Comparison of ENCODE assay signal across 10 cellular contexts in the genomic region with DNA sequence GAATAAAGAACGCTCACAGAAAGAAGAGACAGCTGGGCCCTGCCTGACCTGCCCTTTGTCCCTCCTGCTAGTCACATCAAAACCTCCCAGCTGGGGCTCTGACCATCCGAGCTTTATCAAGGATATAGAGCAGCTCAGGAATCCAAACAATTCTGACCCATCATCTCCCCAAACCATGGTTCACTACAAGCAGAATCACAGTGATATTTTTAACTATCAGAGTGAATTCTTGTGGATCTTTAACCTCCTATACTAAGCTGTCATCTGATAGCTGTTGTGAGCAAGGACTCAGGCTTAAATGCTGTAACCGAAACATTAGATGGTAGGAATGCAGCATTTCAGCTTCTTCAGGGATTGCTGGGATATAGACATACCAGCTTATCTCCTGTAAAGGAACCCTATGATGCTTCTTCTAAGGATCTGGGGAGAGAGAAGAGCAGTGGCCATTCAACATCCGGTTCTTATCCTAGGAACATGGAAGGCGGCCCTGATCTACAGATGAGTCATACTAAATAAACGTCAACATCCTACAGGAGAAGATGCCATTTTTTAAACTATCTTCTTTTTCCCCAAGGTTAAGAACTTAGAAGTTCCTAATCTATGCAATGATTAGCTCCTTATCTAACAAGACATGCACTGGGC.
DNase-seq lines count a peak whose midpoint lies in the region; ATAC-seq and TF ChIP-seq lines count a peak whose summit lies in the region.
"Had no signal": no experiment of that assay in that cellular context is flagged by ENCODE, and none has a peak within 500 bp of the region (broad histone marks: within the 10 kb centered on the region; RNA-seq: fewer than 3 reads in every experiment).

No MANE protein-coding gene starts in this region.

- H3K4me1 ChIP-seq in colonic mucosa (no peaks in the 10 kb centered on the region), upper lobe of right lung (peaks cover 9% of the 10 kb centered on the region)

- H3K27me3 ChIP-seq in colonic mucosa, result no peaks in the 10 kb centered on the region
- H3K27me3 ChIP-seq in upper lobe of right lung, result no peaks in the 10 kb centered on the region

- H3K9ac ChIP-seq in colonic mucosa (ENCODE audit: low read depth in 2 of 2, low read length in 2 of 2), result peak overlapping the region in 1 of 2 donors; percentile 12

- intact Hi-C loops in colonic mucosa (cut with DNase I) (no loop called here), upper lobe of right lung (cut with DNase I) (no loop called here)

- no peaks in the 10 kb centered on the region for H3K36me3 ChIP-seq in colonic mucosa
- no peaks in the 10 kb centered on the region for H3K36me3 ChIP-seq in upper lobe of right lung

- DNase-seq in NCI-H146 (lab: John Stamatoyannopoulos, UW) (peak; percentile 18), NCI-H146 treated with DMSO at 0.1 percent for 48 hours (lab: John Stamatoyannopoulos, UW; ENCODE audit: unreplicated experiment) (no peak), colonic mucosa (no peak), left lobe of liver (ENCODE audit: low spot score) (peak; percentile 4), upper lobe of right lung (no peak), GDM1 (lab: John Stamatoyannopoulos, UW) (no peak)
- DNase-seq: NCI-H2227 treated with DMSO at 0.1 percent for 48 hours had no signal

- H3K9me3 ChIP-seq in colonic mucosa (no peaks in the 10 kb centered on the region), upper lobe of right lung (no peaks in the 10 kb centered on the region)

- TF ChIP-seq CTCF in colonic mucosa (IDR thresholded peaks at IDR 0.05), result no peak
- no peak for TF ChIP-seq CTCF in upper lobe of right lung (IDR thresholded peaks at IDR 0.05)

- peak overlapping the region; percentile 47 for H3K27ac ChIP-seq in colonic mucosa
- H3K27ac ChIP-seq in upper lobe of right lung, result peak overlapping the region; percentile 18
- H3K27ac ChIP-seq: 22Rv1 had no signal

- H3K4me3 ChIP-seq in colonic mucosa (no peak overlapping the region), upper lobe of right lung (no peak overlapping the region)

- ATAC-seq in left lobe of liver, result no peak
- no peak for ATAC-seq in upper lobe of right lung
- no peak for ATAC-seq in GM18858 (IDR thresholded peaks at IDR 0.05; ENCODE audit: unreplicated experiment)
- ATAC-seq in GM18502 (IDR thresholded peaks at IDR 0.05; ENCODE audit: poor library complexity, unreplicated experiment), result no peak

Comparison
In these comparisons a context has a peak if more than half of its experiments do, and no peak if none do; other contexts are left out.
1. DNase-seq: peak in NCI-H146 (single experiment) and left lobe of liver (single experiment); none in NCI-H146 treated with DMSO at 0.1 percent for 48 hours (single experiment), colonic mucosa (single experiment), upper lobe of right lung (single experiment) and GDM1 (single experiment).